18 cellular contexts compared by ENCODE assay signal in genomic region chr18:3397031-3397750, GRCh38. TPM values are rescaled to one million over a fixed set of nuclear protein-coding genes. Genes with fewer than 3 reads are reported as not detected.
A peak's percentile ranks its signal among the peaks of the same experiment; 100 is the strongest.
DNase-seq lines count a peak whose midpoint lies in the region; ATAC-seq and TF ChIP-seq lines count a peak whose summit lies in the region.
"Had no signal": no experiment of that assay in that cellular context is flagged by ENCODE, and none has a peak within 500 bp of the region (broad histone marks: within the 10 kb centered on the region; RNA-seq: fewer than 3 reads in every experiment).

No MANE protein-coding gene starts in this region.

- no peak for TF ChIP-seq CTCF in mucosa of descending colon (IDR thresholded peaks at IDR 0.05)

- H3K4me3 Mint-ChIP-seq in activated T-cell treated with anti-CD3 and anti-CD28 coated beads, Interleukin-2, amount 50 U/mL, for 24 hours = no peak overlapping the region
- H3K4me3 Mint-ChIP-seq: activated naive CD8-positive, alpha-beta T cell treated with anti-CD3 and anti-CD28 coated beads, Interleukin-2, amount 50 U/mL, for 24 hours; H9; stimulated activated effector memory CD8-positive, alpha-beta T cell treated with anti-CD3 and anti-CD28 coated beads, Interleukin-12 subunit alpha, Interleukin-12 subunit beta, amount 100 ng/mL, for 72 hours had no signal

- intact Hi-C loops in mucosa of descending colon (cut with DNase I, micrococcal nuclease) = no loop called here

- DNase-seq in C1 segment of cervical spinal cord (lab: John Stamatoyannopoulos, UW) = peak in 8 of 14 donors; percentile 8 to 45 (median 17)
- peak; percentile 53 for DNase-seq in NCI-H510A treated with DMSO at 0.1 percent for 48 hours (lab: John Stamatoyannopoulos, UW)
- no peak for DNase-seq in mucosa of descending colon
- DNase-seq in activated T-cell treated with anti-CD3 and anti-CD28 coated beads, Interleukin-2, amount 50 U/mL, for 24 hours = no peak
- DNase-seq in HUDEP-2 (lab: John Stamatoyannopoulos, UW; ENCODE audit: unreplicated experiment in 76 of 76) = no peak
- DNase-seq: activated CD4-positive, alpha-beta T cell treated with anti-CD3 and anti-CD28 coated beads for 48 hours; activated naive CD8-positive, alpha-beta T cell treated with anti-CD3 and anti-CD28 coated beads, Interleukin-2, amount 50 U/mL, for 24 hours; DMS 273 treated with DMSO at 0.1 percent for 48 hours; H9; KG1; NCI-H1417; NCI-H524 treated with DMSO at 0.1 percent for 48 hours; RPMI8226; T-helper 2 cell had no signal

- peak; percentile 55 for ATAC-seq in mucosa of descending colon
- no peak for ATAC-seq in GM21717 (IDR thresholded peaks at IDR 0.05; ENCODE audit: unreplicated experiment)
- no peak for ATAC-seq in HG02970 (IDR thresholded peaks at IDR 0.05; ENCODE audit: low FRiP score, unreplicated experiment)
- ATAC-seq: activated naive CD8-positive, alpha-beta T cell treated with anti-CD3 and anti-CD28 coated beads, Interleukin-2, amount 50 U/mL, for 24 hours; stimulated activated effector memory CD8-positive, alpha-beta T cell treated with anti-CD3 and anti-CD28 coated beads, Interleukin-12 subunit alpha, Interleukin-12 subunit beta, amount 100 ng/mL, for 72 hours had no signal

- 56 to 58% methylated on average over 7 of the region's 7 CpGs for WGBS in esophagus, 2 donors

- H3K27me3 ChIP-seq in esophagus (ENCODE audit: control insufficient read depth in 1 of 2, insufficient read depth in 2 of 2, low read length in 2 of 2) = no peaks in the 10 kb centered on the region

- peaks cover 21% of the 10 kb centered on the region for H3K9me3 Mint-ChIP-seq in activated T-cell treated with anti-CD3 and anti-CD28 coated beads, Interleukin-2, amount 50 U/mL, for 24 hours
- H3K9me3 Mint-ChIP-seq: activated naive CD8-positive, alpha-beta T cell treated with anti-CD3 and anti-CD28 coated beads, Interleukin-2, amount 50 U/mL, for 24 hours had no signal

- peak overlapping the region; percentile 46 to 74 for H3K27ac ChIP-seq in esophagus (ENCODE audit: low read depth in 2 of 2, low read length in 1 of 2)

- H3K4me1 ChIP-seq in esophagus (ENCODE audit: control insufficient read depth in 2 of 2, insufficient read depth in 2 of 2, low read length in 1 of 2) (no peaks in the 10 kb centered on the region), mucosa of descending colon (ENCODE audit: low read depth) (no peaks in the 10 kb centered on the region)

- H3K4me3 ChIP-seq in esophagus (ENCODE audit: low read depth in 1 of 2, low read length in 2 of 2) (no peak overlapping the region), mucosa of descending colon (no peak overlapping the region)

- H3K27me3 Mint-ChIP-seq in activated T-cell treated with anti-CD3 and anti-CD28 coated beads, Interleukin-2, amount 50 U/mL, for 24 hours = no peaks in the 10 kb centered on the region
- H3K27me3 Mint-ChIP-seq: activated naive CD8-positive, alpha-beta T cell treated with anti-CD3 and anti-CD28 coated beads, Interleukin-2, amount 50 U/mL, for 24 hours had no signal

- H3K27ac Mint-ChIP-seq in activated T-cell treated with anti-CD3 and anti-CD28 coated beads, Interleukin-2, amount 50 U/mL, for 24 hours = no peak overlapping the region
- H3K27ac Mint-ChIP-seq: activated naive CD8-positive, alpha-beta T cell treated with anti-CD3 and anti-CD28 coated beads, Interleukin-2, amount 50 U/mL, for 24 hours; stimulated activated effector memory CD8-positive, alpha-beta T cell treated with anti-CD3 and anti-CD28 coated beads, Interleukin-12 subunit alpha, Interleukin-12 subunit beta, amount 100 ng/mL, for 72 hours had no signal

- H3K36me3 ChIP-seq in esophagus (ENCODE audit: control insufficient read depth in 2 of 2, insufficient read depth in 2 of 2, low read length in 1 of 2) (no peaks in the 10 kb centered on the region), mucosa of descending colon (ENCODE audit: low read depth) (no peaks in the 10 kb centered on the region)

- H3K9me3 ChIP-seq in esophagus (ENCODE audit: control insufficient read depth in 2 of 2, insufficient read depth in 1 of 2, low read depth in 1 of 2, low read length in 1 of 2) (peaks cover 0 to 6% of the 10 kb centered on the region in 2 donors), mucosa of descending colon (no peaks in the 10 kb centered on the region)

- no peaks in the 10 kb centered on the region for H3K36me3 Mint-ChIP-seq in activated T-cell treated with anti-CD3 and anti-CD28 coated beads, Interleukin-2, amount 50 U/mL, for 24 hours (ENCODE audit: low read depth)
- H3K36me3 Mint-ChIP-seq: stimulated activated effector memory CD8-positive, alpha-beta T cell treated with anti-CD3 and anti-CD28 coated beads, Interleukin-12 subunit alpha, Interleukin-12 subunit beta, amount 100 ng/mL, for 72 hours had no signal

- H3K4me1 Mint-ChIP-seq in activated T-cell treated with anti-CD3 and anti-CD28 coated beads, Interleukin-2, amount 50 U/mL, for 24 hours (ENCODE audit: low read depth) = peaks cover 9% of the 10 kb centered on the region

RNA-seq across cellular contexts. Expression of gene TGIF1, which starts 52.8 kb away (rescaled TPM):
- polyA plus RNA-seq in esophagus = 10 to 100 TPM; 25.1 to 29.7 TPM
- 10 to 100 TPM; 37.1 to 67.2 (median 59.1) TPM for total RNA-seq in mucosa of descending colon

Comparison
In these comparisons a context has a peak if more than half of its experiments do, and no peak if none do; other contexts are left out.
1. DNase-seq: peak in C1 segment of cervical spinal cord (8 of 14) and NCI-H510A treated with DMSO at 0.1 percent for 48 hours (single experiment); none in mucosa of descending colon (0 of 3), activated T-cell treated with anti-CD3 and anti-CD28 coated beads, Interleukin-2, amount 50 U/mL, for 24 hours (single experiment) and HUDEP-2 (0 of 76).